In genomic region chr7:121810831-121811494, GRCh38 we compare ENCODE assay signal across 1 cellular context.
TF ChIP-seq lines count a peak whose summit lies in the region.

No MANE protein-coding gene starts in this region.

TF ChIP-seq in H1, 55 proteins besides CTCF, POLR2A, EP300 and RAD21:
- TF ChIP-seq CREB1 (IDR thresholded peaks at IDR 0.05) (no peak), JUND (IDR thresholded peaks at IDR 0.05; ENCODE audit: low read length) (no peak), TEAD4 (IDR thresholded peaks at IDR 0.05; ENCODE audit: low read depth, low read length) (peak; percentile 63; the same call in 1 of the 2 replicates)
